1 cellular context compared by ENCODE assay signal in the genomic region with DNA sequence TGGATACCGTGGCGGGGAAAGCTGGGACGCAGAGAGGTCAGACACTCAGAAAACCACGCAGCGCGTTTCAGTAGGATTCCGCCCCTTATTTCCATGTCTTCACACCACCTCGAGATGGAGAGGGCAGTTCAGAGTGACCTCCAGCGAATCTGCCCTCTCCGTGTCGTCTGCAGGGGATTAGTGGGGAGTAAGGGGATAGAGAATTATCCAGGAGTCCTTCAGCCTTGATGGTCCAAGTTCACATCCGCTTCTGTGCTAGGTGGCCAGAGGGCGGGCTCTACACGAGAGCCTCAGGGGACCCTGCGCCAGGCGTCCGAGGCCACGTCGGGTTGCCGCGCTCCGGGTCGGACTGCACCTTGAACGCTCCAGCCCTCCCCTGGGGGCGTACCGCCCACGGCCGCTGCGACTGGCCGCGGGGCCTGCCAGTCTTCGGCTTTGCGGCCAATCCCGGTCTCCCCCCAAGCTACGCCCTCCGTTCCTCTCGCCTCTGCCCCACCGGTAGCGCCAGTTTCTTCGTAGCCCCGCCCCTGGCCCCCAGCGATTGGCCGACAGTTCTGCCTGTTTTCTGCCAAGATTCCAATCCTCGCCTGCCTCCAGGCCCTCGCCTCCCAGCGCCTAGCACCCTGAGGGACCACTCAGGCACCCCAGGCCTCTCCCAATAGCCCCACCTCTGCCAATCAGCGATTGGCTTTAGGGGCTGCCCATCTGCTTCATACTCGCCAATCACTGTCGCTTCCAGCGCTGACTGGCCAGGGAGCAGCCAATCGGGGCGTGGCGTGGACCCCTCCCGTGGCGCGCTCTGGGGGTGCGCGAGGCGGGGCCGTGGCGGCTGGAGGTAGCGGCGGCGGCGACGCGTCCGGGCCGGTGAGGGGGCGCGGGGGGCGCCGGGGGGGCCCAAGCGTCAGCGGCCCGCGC.
TF ChIP-seq lines count a peak whose summit lies in the region.

Gene SLC25A42 (plus strand): TSS at position 812 of the 915 bp plus-strand sequence. CDS start 32,131 bp downstream, outside the sequence.

TF ChIP-seq in GM12878, 131 proteins besides CTCF, POLR2A, EP300 and RAD21 (continued from another document):
- TF ChIP-seq TCF12 (IDR thresholded peaks at IDR 0.05; ENCODE audit: low read depth, low read length) (0 out of 2 replicates have a peak, but pooled peaks have one; percentile 13), TAF1 (IDR thresholded peaks at IDR 0.05; ENCODE audit: borderline replicate concordance, low read depth, low read length) (peak; percentile 66; the same call in 1 of the 2 replicates), CEBPB (IDR thresholded peaks at IDR 0.05; ENCODE audit: borderline replicate concordance in 1 of 2, low read depth in 2 of 2, low read length in 2 of 2) (no peak), RFX5 (IDR thresholded peaks at IDR 0.05; ENCODE audit: low read depth, low read length) (peak; percentile 71), RELA (IDR thresholded peaks at IDR 0.05; ENCODE audit: borderline replicate concordance, partially characterized antibody) (no peak), POLR2AphosphoS5 (IDR thresholded peaks at IDR 0.05; ENCODE audit: low read length) (peak; percentile 65), PAX5 (IDR thresholded peaks at IDR 0.05; ENCODE audit: borderline replicate concordance, low read depth, low read length) (peak; percentile 37; the same call in 1 of the 2 replicates), EGR1 (IDR thresholded peaks at IDR 0.05; ENCODE audit: borderline replicate concordance in 1 of 2, low read depth in 2 of 2, low read length in 2 of 2) (peak in 1 of 2 experiments; percentile 91; a peak in 2 of 3 replicates), GATAD2B (conservative IDR thresholded peaks at IDR 0.05; ENCODE audit: low read depth) (peak; percentile 79), PRDM15 (CRISPR knock-in tag; IDR thresholded peaks at IDR 0.05) (no peak), CBFB (IDR thresholded peaks at IDR 0.05; ENCODE audit: low read depth) (no peak), IRF3 (IDR thresholded peaks at IDR 0.05) (peak; percentile 99), NFXL1 (IDR thresholded peaks at IDR 0.05; ENCODE audit: borderline replicate concordance) (no peak)
- TF ChIP-seq, protein P1, sequence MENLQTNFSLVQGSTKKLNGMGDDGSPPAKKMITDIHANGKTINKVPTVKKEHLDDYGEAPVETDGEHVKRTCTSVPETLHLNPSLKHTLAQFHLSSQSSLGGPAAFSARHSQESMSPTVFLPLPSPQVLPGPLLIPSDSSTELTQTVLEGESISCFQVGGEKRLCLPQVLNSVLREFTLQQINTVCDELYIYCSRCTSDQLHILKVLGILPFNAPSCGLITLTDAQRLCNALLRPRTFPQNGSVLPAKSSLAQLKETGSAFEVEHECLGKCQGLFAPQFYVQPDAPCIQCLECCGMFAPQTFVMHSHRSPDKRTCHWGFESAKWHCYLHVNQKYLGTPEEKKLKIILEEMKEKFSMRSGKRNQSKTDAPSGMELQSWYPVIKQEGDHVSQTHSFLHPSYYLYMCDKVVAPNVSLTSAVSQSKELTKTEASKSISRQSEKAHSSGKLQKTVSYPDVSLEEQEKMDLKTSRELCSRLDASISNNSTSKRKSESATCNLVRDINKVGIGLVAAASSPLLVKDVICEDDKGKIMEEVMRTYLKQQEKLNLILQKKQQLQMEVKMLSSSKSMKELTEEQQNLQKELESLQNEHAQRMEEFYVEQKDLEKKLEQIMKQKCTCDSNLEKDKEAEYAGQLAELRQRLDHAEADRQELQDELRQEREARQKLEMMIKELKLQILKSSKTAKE (IDR thresholded peaks at IDR 0.05; ENCODE audit: low read depth, poor library complexity, severe bottlenecking), result peak; percentile 77
TF ChIP-seq in GM12878: peak in this region for 45.
